Comparison of ENCODE assay signal across 2 cellular contexts in genomic region chr19:35607170-35607569, GRCh38.
A peak's percentile ranks its signal among the peaks of the same experiment; 100 is the strongest.
TF ChIP-seq lines count a peak whose summit lies in the region.

No MANE protein-coding gene starts in this region.

TF ChIP-seq in HCT116, 20 proteins besides CTCF, POLR2A, EP300 and RAD21:
- TF ChIP-seq CBX3 (IDR thresholded peaks at IDR 0.05; ENCODE audit: low read depth): peak; percentile 62; the same call in 1 of the 2 replicates

TF ChIP-seq in HepG2, 621 proteins besides CTCF, POLR2A, EP300 and RAD21:
- TF ChIP-seq ZNF761 (CRISPR knock-in tag; conservative IDR thresholded peaks at IDR 0.05): peak; percentile 100
